Comparison of ENCODE assay signal across 32 cellular contexts in the genomic region with DNA sequence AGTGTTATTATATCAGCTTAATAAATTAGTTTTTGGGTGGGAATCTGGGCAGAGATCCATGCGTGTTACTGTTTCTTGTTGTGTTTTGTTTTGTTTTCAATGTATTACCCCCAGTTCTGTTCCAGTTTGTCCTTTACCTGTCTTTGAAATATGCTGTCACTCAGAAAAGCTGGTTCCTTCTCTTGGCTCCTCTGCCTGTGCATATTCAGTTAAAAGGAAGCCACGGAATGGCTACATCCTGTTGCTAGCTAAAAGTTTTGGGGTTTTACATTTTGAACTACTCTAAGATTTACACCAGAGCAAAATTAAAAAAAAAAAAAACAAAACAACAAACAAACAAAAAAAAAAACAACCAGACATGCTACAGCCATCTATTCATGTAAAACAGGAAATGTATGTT.
"Had no signal": no experiment of that assay in that cellular context is flagged by ENCODE, and none has a peak within 500 bp of the region (broad histone marks: within the 10 kb centered on the region; RNA-seq: fewer than 3 reads in every experiment).

No MANE protein-coding gene starts in this region.

- DNase-seq: activated CD4-positive, alpha-beta T cell treated with anti-CD3 and anti-CD28 coated beads for 1 hour; activated CD4-positive, alpha-beta T cell treated with anti-CD3 and anti-CD28 coated beads, Interleukin-2, amount 50 U/mL, for 48 hours; activated CD4-positive, CD25-positive, alpha-beta regulatory T cell; activated CD8-positive, alpha-beta memory T cell treated with anti-CD3 and anti-CD28 coated beads for 24 hours; activated CD8-positive, alpha-beta memory T cell treated with anti-CD3 and anti-CD28 coated beads, Interleukin-2, amount 10 ng/mL, durations not matched to agents 7 days and 5 days; activated CD8-positive, alpha-beta memory T cell treated with anti-CD3 and anti-CD28 coated beads, Interleukin-2, amount 50 U/mL, for 48 hours; activated naive CD4-positive, alpha-beta T cell; activated naive CD4-positive, alpha-beta T cell treated with anti-CD3 and anti-CD28 coated beads, Interleukin-2, amount 50 U/mL, for 16 hours; amniotic stem cell; aorta; brain microvascular endothelial cell; central memory CD4-positive, alpha-beta T cell; NCI-H1048; NCI-H1105 treated with DMSO at 0.1 percent for 48 hours; NCI-H1436; NCI-H1694; NCI-H1930; NCI-H2081 treated with DMSO at 0.1 percent for 48 hours; NCI-H345; NCI-H524 treated with DMSO at 0.1 percent for 48 hours; NK-92 treated with Interleukin-12 subunit alpha and Interleukin-12 subunit beta, amount 100 ng/mL, for 24 hours; PC-9; SIG-M5; T-cell; T1000; WERI-Rb-1 had no signal

- H2AFZ ChIP-seq: PC-9 had no signal

- H3K36me3 Mint-ChIP-seq: activated CD8-positive, alpha-beta memory T cell treated with anti-CD3 and anti-CD28 coated beads, Interleukin-2, amount 10 ng/mL, durations not matched to agents 7 days and 5 days; activated naive CD8-positive, alpha-beta T cell treated with anti-CD3 and anti-CD28 coated beads for 36 hours; T-cell had no signal

- H3K27me3 ChIP-seq: brain microvascular endothelial cell had no signal

- H3K27ac Mint-ChIP-seq: activated CD8-positive, alpha-beta memory T cell treated with anti-CD3 and anti-CD28 coated beads, Interleukin-2, amount 10 ng/mL, durations not matched to agents 7 days and 5 days; activated naive CD8-positive, alpha-beta T cell treated with anti-CD3 and anti-CD28 coated beads for 36 hours; T-cell had no signal

- H3K27me3 Mint-ChIP-seq: activated CD8-positive, alpha-beta memory T cell treated with anti-CD3 and anti-CD28 coated beads, Interleukin-2, amount 10 ng/mL, durations not matched to agents 7 days and 5 days; T-cell had no signal

- H3K4me3 ChIP-seq: PC-9 had no signal

- ATAC-seq: activated CD8-positive, alpha-beta memory T cell treated with anti-CD3 and anti-CD28 coated beads, Interleukin-2, amount 10 ng/mL, durations not matched to agents 7 days and 5 days; Right ventricle myocardium inferior; SK-N-SH treated with all-trans-retinoic acid at 6 μM for 48 hours; T-cell had no signal

- H3K36me3 ChIP-seq: brain microvascular endothelial cell, WERI-Rb-1 had no signal

- H3K4me1 Mint-ChIP-seq: activated CD8-positive, alpha-beta memory T cell treated with anti-CD3 and anti-CD28 coated beads, Interleukin-2, amount 10 ng/mL, durations not matched to agents 7 days and 5 days; T-cell had no signal

- H3K27ac ChIP-seq: brain microvascular endothelial cell, KMS-11, PC-9, RWPE1, WERI-Rb-1 had no signal

- H3K9ac ChIP-seq: KMS-11 had no signal

- FAIRE-seq: RCC 7860 had no signal

- H3K4me2 ChIP-seq: KMS-11, PC-9 had no signal

- H3K4me3 Mint-ChIP-seq: activated CD8-positive, alpha-beta memory T cell treated with anti-CD3 and anti-CD28 coated beads, Interleukin-2, amount 10 ng/mL, durations not matched to agents 7 days and 5 days; activated naive CD8-positive, alpha-beta T cell treated with anti-CD3 and anti-CD28 coated beads for 36 hours; T-cell had no signal
